In the genomic region with DNA sequence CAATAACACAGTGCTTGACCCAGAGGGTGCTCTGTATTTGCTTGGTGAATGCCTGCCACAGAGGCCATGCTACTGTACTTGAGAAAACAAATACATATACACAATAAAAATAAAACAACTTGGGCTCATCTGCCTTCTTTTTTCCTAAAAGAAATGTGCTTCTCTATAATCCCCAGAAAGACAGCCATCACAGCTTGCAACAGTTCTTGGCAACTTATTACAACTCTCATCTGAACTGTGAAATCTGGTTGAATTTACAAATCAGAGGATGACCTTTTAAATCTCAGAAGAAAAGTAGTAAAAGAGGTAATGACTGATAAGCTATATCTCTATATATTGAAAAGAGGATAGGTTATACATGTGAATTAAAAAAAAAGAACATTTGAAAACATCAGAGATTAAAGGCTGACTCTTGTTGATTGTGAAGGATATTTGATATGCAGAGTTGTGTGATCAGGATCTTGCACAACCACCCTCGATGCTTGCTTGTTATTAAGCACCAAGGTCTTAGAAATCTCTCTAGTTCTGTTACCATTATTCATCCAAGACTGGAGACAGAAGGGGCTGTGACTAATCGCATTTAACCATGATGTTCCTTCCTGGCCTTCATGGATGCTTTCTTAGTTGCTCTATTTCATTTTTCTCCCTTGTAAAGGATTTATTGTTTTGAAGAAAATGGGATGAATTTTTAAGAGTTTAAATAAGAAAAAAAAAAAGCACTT, we compare ENCODE assay signal across 15 cellular contexts.
DNase-seq lines count a peak whose midpoint lies in the region; ATAC-seq and TF ChIP-seq lines count a peak whose summit lies in the region.
"Had no signal": no experiment of that assay in that cellular context is flagged by ENCODE, and none has a peak within 500 bp of the region (broad histone marks: within the 10 kb centered on the region; RNA-seq: fewer than 3 reads in every experiment).

No MANE protein-coding gene starts in this region.

- no peaks in the 10 kb centered on the region for H3K27me3 ChIP-seq in right lobe of liver

- no peak overlapping the region for H3K27ac ChIP-seq in right lobe of liver
- H3K27ac ChIP-seq: KMS-11, lower lobe of right lung had no signal

- peaks cover 0 to 12% (median 2%) of the 10 kb centered on the region in 4 donors for H3K36me3 ChIP-seq in right lobe of liver

- H3K4me3 ChIP-seq in fibroblast of the aortic adventitia (ENCODE audit: low read depth, low read length) (no peak overlapping the region), right lobe of liver (no peak overlapping the region)
- H3K4me3 ChIP-seq: lower lobe of right lung had no signal

- no peak for DNase-seq in Right ventricle myocardium inferior (ENCODE audit: missing footprints)
- DNase-seq in cardiac septum (ENCODE audit: low spot score), result no peak
- peak; percentile 96 for DNase-seq in amniotic epithelial cell (ENCODE audit: low read depth)
- DNase-seq in fibroblast of the aortic adventitia (ENCODE audit: low read depth), result peak; percentile 85
- DNase-seq in stromal cell of bone marrow (ENCODE audit: low read depth), result peak; percentile 73
- DNase-seq in right lobe of liver, result no peak
- DNase-seq in cerebellar cortex (ENCODE audit: low spot score), result no peak
- DNase-seq: activated CD8-positive, alpha-beta T cell treated with anti-CD3 and anti-CD28 coated beads for 36 hours; activated naive CD4-positive, alpha-beta T cell treated with anti-CD3 and anti-CD28 coated beads, Interleukin-2, amount 10 ng/mL, durations not matched to agents 7 days and 5 days; hippocampal formation; lower lobe of right lung; NCI-H2029; T-helper 2 cell had no signal

- WGBS in right lobe of liver (ENCODE audit: insufficient coverage, low coverage, low lambda C conversion rate, missing lambda C conversion rate), result 50% methylated on average over 2 of the region's 2 CpGs

- no peaks in the 10 kb centered on the region for H3K9me3 ChIP-seq in right lobe of liver
- H3K9me3 ChIP-seq: lower lobe of right lung had no signal

- intact Hi-C loops in Right ventricle myocardium inferior (cut with DNase I) (no loop called here), cardiac septum (cut with DNase I) (no loop called here), right lobe of liver (cut with DNase I) (no loop called here)

- no peak for TF ChIP-seq CTCF in fibroblast of the aortic adventitia (IDR thresholded peaks at IDR 0.05; ENCODE audit: insufficient read depth, low read length)
- TF ChIP-seq CTCF in right lobe of liver (IDR thresholded peaks at IDR 0.05), result no peak

- ATAC-seq in Right ventricle myocardium inferior (peak; percentile 53), HG02840 (IDR thresholded peaks at IDR 0.05; ENCODE audit: low FRiP score, unreplicated experiment) (no peak), right lobe of liver (no peak)
- ATAC-seq: activated CD8-positive, alpha-beta T cell treated with anti-CD3 and anti-CD28 coated beads for 36 hours; lower lobe of right lung had no signal

- H3K4me1 ChIP-seq in right lobe of liver, result no peaks in the 10 kb centered on the region
- H3K4me1 ChIP-seq: lower lobe of right lung had no signal

- TF ChIP-seq POLR2A in right lobe of liver (IDR thresholded peaks at IDR 0.05), result no peak

Comparison
In these comparisons a context has a peak if more than half of its experiments do, and no peak if none do; other contexts are left out.
1. DNase-seq: peak in amniotic epithelial cell (single experiment), fibroblast of the aortic adventitia (single experiment) and stromal cell of bone marrow (single experiment); none in Right ventricle myocardium inferior (single experiment), cardiac septum (single experiment), right lobe of liver (0 of 3) and cerebellar cortex (single experiment).